16 cellular contexts compared by ENCODE assay signal in genomic region chr9:35180801-35181200, GRCh38. TPM values are rescaled to one million over a fixed set of nuclear protein-coding genes. Genes with fewer than 3 reads are reported as not detected.
A peak's percentile ranks its signal among the peaks of the same experiment; 100 is the strongest.
DNase-seq lines count a peak whose midpoint lies in the region; ATAC-seq, FAIRE-seq and TF ChIP-seq lines count a peak whose summit lies in the region.
"Had no signal": no experiment of that assay in that cellular context is flagged by ENCODE, and none has a peak within 500 bp of the region (broad histone marks: within the 10 kb centered on the region; RNA-seq: fewer than 3 reads in every experiment).

No MANE protein-coding gene starts in this region.

- 67 to 89% methylated on average over 2 of the region's 2 CpGs for WGBS in pancreas, 2 donors

- ATAC-seq in PC-3 (no peak), pancreas (peak; percentile 38 to 53 (median 48))

- peak overlapping the region; percentile 69 for H3K4me2 ChIP-seq in PC-3 (ENCODE audit: low read length)

- no peaks in the 10 kb centered on the region for H3F3A ChIP-seq in PC-3 (ENCODE audit: low read length, unreplicated experiment)

- CTCF ChIA-PET in PC-3 (lab: Charles Lee): no interaction called here

- H3K27ac ChIP-seq in 22Rv1 (peak overlapping the region; percentile 93), PC-3 (ENCODE audit: low read length) (peak overlapping the region; percentile 94), pancreas (peak overlapping the region in 1 of 4 donors; percentile 50)
- H3K27ac ChIP-seq: C4-2B, GM23248 had no signal

- H3K36me3 ChIP-seq in PC-3 (ENCODE audit: low read depth, low read length) (no peaks in the 10 kb centered on the region), pancreas (no peaks in the 10 kb centered on the region)
- H3K36me3 ChIP-seq: HAP-1 had no signal

- H3K4me1 ChIP-seq in PC-3 (ENCODE audit: insufficient read depth, low read length) (peaks cover 23% of the 10 kb centered on the region), pancreas (peaks cover 23 to 30% (median 24%) of the 10 kb centered on the region in 3 donors)
- H3K4me1 ChIP-seq: HAP-1 had no signal

- H3K79me2 ChIP-seq in PC-3 (ENCODE audit: low read length): 0 out of 2 replicates have a peak, but pooled peaks cover 7% of the 10 kb centered on the region

- no peaks in the 10 kb centered on the region for H3K9me3 ChIP-seq in PC-3 (ENCODE audit: low read length)
- H3K9me3 ChIP-seq in pancreas: no peaks in the 10 kb centered on the region

- BruUV-seq in PC-3 (replicated peaks; lab: Mats Ljungman, UMichigan): no TSS peak

- FAIRE-seq in pancreas (lab: Jason Lieb, UNC): no peak
- FAIRE-seq: A204.1, G401.6, GM12891, GM19239 had no signal

- H3K4me3 ChIP-seq in PC-3 (ENCODE audit: low read length): no peak overlapping the region
- H3K4me3 ChIP-seq in pancreas: no peak overlapping the region
- H3K4me3 ChIP-seq: GM23248, HAP-1 had no signal

- peak overlapping the region; percentile 75 for H3K9ac ChIP-seq in PC-3 (ENCODE audit: low read length)
- H3K9ac ChIP-seq: GM23248 had no signal

- TF ChIP-seq CTCF in 22Rv1 (IDR thresholded peaks at IDR 0.05) (no peak), PC-3 (conservative IDR thresholded peaks at IDR 0.05; ENCODE audit: low read depth, low read length) (no peak), pancreas (IDR thresholded peaks at IDR 0.05) (no peak), GM20000 (IDR thresholded peaks at IDR 0.05; ENCODE audit: extremely low read depth, missing control alignments) (no peak)

- H2AFZ ChIP-seq in PC-3 (ENCODE audit: low read length): no peak overlapping the region
- H2AFZ ChIP-seq: GM23248 had no signal

- peak; percentile 58 for DNase-seq in DMS53 (lab: John Stamatoyannopoulos, UW)
- no peak for DNase-seq in PC-3
- DNase-seq in pancreas: no peak
- DNase-seq in GM20000 (ENCODE audit: low spot score): no peak
- no peak for DNase-seq in retina
- DNase-seq in D341Med (ENCODE audit: low spot score): no peak
- DNase-seq: AML-193; CD4-positive, alpha-beta T cell; GM23248 had no signal

- POLR2A ChIA-PET in PC-3 (lab: Charles Lee; ENCODE audit: unreplicated experiment): no interaction called here

- H3K27me3 ChIP-seq in PC-3 (ENCODE audit: low read length) (no peaks in the 10 kb centered on the region), pancreas (no peaks in the 10 kb centered on the region)

- intact Hi-C loops in PC-3 (cut with micrococcal nuclease) (loop anchor here (5.0 kb wide), 1 partner anchor 64 kb away; the partner anchor contains the start of gene ATOSB), pancreas (cut with DNase I) (no loop called here)

- no peaks in the 10 kb centered on the region for H4K20me1 ChIP-seq in PC-3 (ENCODE audit: low read length)

- no peaks in the 10 kb centered on the region for H3K9me2 ChIP-seq in PC-3 (replicated peaks; ENCODE audit: low read length)

RNA-seq across cellular contexts. Expression of gene UNC13B, which starts 19.0 kb away (rescaled TPM):
- total RNA-seq in PC-3 (2014; rRNA removed) (9.8 and 10.4 TPM in 2 replicates), pancreas (10 to 100 TPM; 23.7 to 33.8 (median 27.1) TPM)
- polyA plus RNA-seq in pancreas: 10 to 100 TPM; 13.3 to 20.8 TPM
